In genomic region chr14:106879241-106879640, GRCh38 we compare ENCODE assay signal across 8 cellular contexts.
A peak's percentile ranks its signal among the peaks of the same experiment; 100 is the strongest.
DNase-seq lines count a peak whose midpoint lies in the region; ATAC-seq and TF ChIP-seq lines count a peak whose summit lies in the region.

No MANE protein-coding gene starts in this region.

- H3K9ac ChIP-seq in mesendoderm (ENCODE audit: low read length), result no peak overlapping the region

- TF ChIP-seq CTCF in GM10266 (IDR thresholded peaks at IDR 0.05; ENCODE audit: control insufficient read depth, insufficient read depth, low read depth, missing control alignments), result peak; percentile 82
- TF ChIP-seq CTCF in hepatocyte (IDR thresholded peaks at IDR 0.05; ENCODE audit: poor library complexity), result no peak

- no peak overlapping the region for H2BK120ac ChIP-seq in mesendoderm (ENCODE audit: low read depth, low read length)

- H3K4me3 ChIP-seq in mesendoderm (ENCODE audit: low read length) (no peak overlapping the region), hepatocyte (no peak overlapping the region)

- no peaks in the 10 kb centered on the region for H3K79me2 ChIP-seq in mesendoderm (ENCODE audit: control insufficient read depth, insufficient read depth, low read length)
- no peaks in the 10 kb centered on the region for H3K79me2 ChIP-seq in hepatocyte

- H3K4me1 ChIP-seq in mesendoderm (ENCODE audit: control insufficient read depth, low read depth, low read length) (no peaks in the 10 kb centered on the region), hepatocyte (ENCODE audit: insufficient read depth) (no peaks in the 10 kb centered on the region)

- H3K27me3 ChIP-seq in mesendoderm (ENCODE audit: insufficient read depth, low read length, poor library complexity) (no peaks in the 10 kb centered on the region), hepatocyte (no peaks in the 10 kb centered on the region)

- H2AFZ ChIP-seq in hepatocyte, result no peak overlapping the region

- H3K27ac ChIP-seq in mesendoderm (ENCODE audit: low read depth, low read length), result no peak overlapping the region
- no peak overlapping the region for H3K27ac ChIP-seq in hepatocyte

- no peak overlapping the region for H4K8ac ChIP-seq in mesendoderm (ENCODE audit: low read depth, low read length)

- no peaks in the 10 kb centered on the region for H4K20me1 ChIP-seq in hepatocyte (ENCODE audit: insufficient read depth, poor library complexity, severe bottlenecking)

- no peak overlapping the region for H3K23ac ChIP-seq in mesendoderm (ENCODE audit: low read length)

- H3K9me3 ChIP-seq in hepatocyte (ENCODE audit: low read depth), result no peaks in the 10 kb centered on the region

- no peak overlapping the region for H3K56ac ChIP-seq in mesendoderm (ENCODE audit: low read length)

- H3K4me2 ChIP-seq in mesendoderm (ENCODE audit: low read length), result no peak overlapping the region
- no peak overlapping the region for H3K4me2 ChIP-seq in hepatocyte

- WGBS in mesendoderm (ENCODE audit: extremely low coverage, insufficient coverage, low lambda C conversion rate), result no CpG with 5 or more reads among the region's 8 CpGs
- WGBS in hepatocyte (ENCODE audit: low lambda C conversion rate, missing lambda C conversion rate), result 61% methylated on average over 8 of the region's 8 CpGs

- H3K9me2 ChIP-seq in hepatocyte (replicated peaks; ENCODE audit: insufficient read depth), result no peaks in the 10 kb centered on the region

- ATAC-seq in HG03175 (IDR thresholded peaks at IDR 0.05; ENCODE audit: unreplicated experiment), result peak; percentile 48

- no peak overlapping the region for H2BK5ac ChIP-seq in mesendoderm (ENCODE audit: low read length)

- H3K36me3 ChIP-seq in mesendoderm (ENCODE audit: control insufficient read depth, insufficient read depth, low read length) (no peaks in the 10 kb centered on the region), hepatocyte (replicated peaks; ENCODE audit: insufficient read depth, low read depth) (no peaks in the 10 kb centered on the region)

- H3K4ac ChIP-seq in mesendoderm (ENCODE audit: low read depth, low read length), result no peak overlapping the region

- H3K18ac ChIP-seq in mesendoderm (ENCODE audit: low read length), result no peak overlapping the region

- DNase-seq in GM10266 (ENCODE audit: extremely low spot score) (peak; percentile 77), SK-MEL-5 (ENCODE audit: low read depth, low spot score) (peak; percentile 67), T47D (ENCODE audit: low read depth in 1 of 2, low spot score in 1 of 2) (peak; percentile 42 to 96), mesendoderm (no peak), hepatocyte (ENCODE audit: low spot score) (no peak), NCI-H2196 treated with DMSO at 0.1 percent for 48 hours (lab: John Stamatoyannopoulos, UW; ENCODE audit: unreplicated experiment) (no peak)
- peak; percentile 61 for DNase-seq in stimulated activated CD4-positive, alpha-beta T cell treated with anti-CD3 and anti-CD28 coated beads, Interleukin-4, amount 100 ng/mL, for 24 hours

- H2BK15ac ChIP-seq in mesendoderm (replicated peaks; ENCODE audit: low read depth), result no peak overlapping the region

- in situ Hi-C loops in SK-MEL-5 (cut with HindIII; ENCODE audit: low pct_unique_long_range_greater_than_20kb, low sequenced_read_pairs) (no loop called here), T47D (cut with HindIII; ENCODE audit: low pct_unique_long_range_greater_than_20kb, low sequenced_read_pairs) (no loop called here)

- H3K79me1 ChIP-seq in mesendoderm (ENCODE audit: low read length), result no peaks in the 10 kb centered on the region

- H2AK5ac ChIP-seq in mesendoderm (ENCODE audit: low read length), result no peak overlapping the region

- no peak overlapping the region for H4K5ac ChIP-seq in mesendoderm (ENCODE audit: low read length)

Comparison
In these comparisons a context has a peak if more than half of its experiments do, and no peak if none do; other contexts are left out.
1. DNase-seq: peak in GM10266 (single experiment), SK-MEL-5 (single experiment), T47D (2 of 2) and stimulated activated CD4-positive, alpha-beta T cell treated with anti-CD3 and anti-CD28 coated beads, Interleukin-4, amount 100 ng/mL, for 24 hours (single experiment); none in mesendoderm (single experiment), hepatocyte (single experiment) and NCI-H2196 treated with DMSO at 0.1 percent for 48 hours (single experiment).